ENCODE assay signal across 16 cellular contexts in genomic region chr4:147492761-147493160, GRCh38. TPM values are rescaled to one million over a fixed set of nuclear protein-coding genes. Genes with fewer than 3 reads are reported as not detected.
DNase-seq lines count a peak whose midpoint lies in the region; ATAC-seq, FAIRE-seq and TF ChIP-seq lines count a peak whose summit lies in the region.
"Had no signal": no experiment of that assay in that cellular context is flagged by ENCODE, and none has a peak within 500 bp of the region (broad histone marks: within the 10 kb centered on the region; RNA-seq: fewer than 3 reads in every experiment).

No MANE protein-coding gene starts in this region.

- no peak overlapping the region for H3K27ac Mint-ChIP-seq in astrocyte (ENCODE audit: unreplicated experiment)
- H3K27ac Mint-ChIP-seq: CD8-positive, alpha-beta memory T cell had no signal

- intact Hi-C loops in left ventricle myocardium inferior (cut with micrococcal nuclease), result no loop called here
- intact Hi-C loops in gastrocnemius medialis (cut with DNase I; ENCODE audit: low total_unique reads), result no loop called here

- no peaks in the 10 kb centered on the region for H3K36me3 ChIP-seq in astrocyte (ENCODE audit: insufficient read depth, low read length)
- no peaks in the 10 kb centered on the region for H3K36me3 ChIP-seq in left ventricle myocardium inferior
- H3K36me3 ChIP-seq in gastrocnemius medialis, result no peaks in the 10 kb centered on the region
- H3K36me3 ChIP-seq: left lung had no signal

- FAIRE-seq in astrocyte (lab: Jason Lieb, UNC), result no peak
- FAIRE-seq: HTR-8/SVneo had no signal

- no peak overlapping the region for H3K4me3 ChIP-seq in GM12865 (ENCODE audit: low read depth, low read length)
- no peak overlapping the region for H3K4me3 ChIP-seq in astrocyte (ENCODE audit: insufficient read depth, low read depth, low read length)
- peak overlapping the region; percentile 5 for H3K4me3 ChIP-seq in left ventricle myocardium inferior
- H3K4me3 ChIP-seq in gastrocnemius medialis, result no peak overlapping the region
- H3K4me3 ChIP-seq: left lung had no signal

- H3K27me3 ChIP-seq in astrocyte (ENCODE audit: insufficient read depth, low read length) (no peaks in the 10 kb centered on the region), left ventricle myocardium inferior (ENCODE audit: low read depth) (no peaks in the 10 kb centered on the region), gastrocnemius medialis (no peaks in the 10 kb centered on the region)
- H3K27me3 ChIP-seq: left lung had no signal

- H4K20me1 ChIP-seq in astrocyte (ENCODE audit: insufficient read depth, low read length), result no peaks in the 10 kb centered on the region

- H3K9me3 ChIP-seq in astrocyte (ENCODE audit: insufficient read depth, low read depth, low read length) (no peaks in the 10 kb centered on the region), left ventricle myocardium inferior (replicated peaks) (no peaks in the 10 kb centered on the region), gastrocnemius medialis (no peaks in the 10 kb centered on the region)
- H3K9me3 ChIP-seq: left lung had no signal

- H3K4me1 Mint-ChIP-seq in astrocyte (ENCODE audit: low read depth, unreplicated experiment), result peaks cover 24% of the 10 kb centered on the region
- H3K4me1 Mint-ChIP-seq: CD8-positive, alpha-beta memory T cell had no signal

- H2AFZ ChIP-seq in astrocyte (ENCODE audit: low read depth, low read length), result peak overlapping the region; percentile 32

- in situ Hi-C loops in gastrocnemius medialis (cut with MboI; ENCODE audit: low sequenced_read_pairs in 4 of 4), result no loop called here

- no peaks in the 10 kb centered on the region for H3K36me3 Mint-ChIP-seq in astrocyte (ENCODE audit: low read depth, unreplicated experiment)
- H3K36me3 Mint-ChIP-seq: CD8-positive, alpha-beta memory T cell had no signal

- peak; percentile 77 for DNase-seq in GM12865 (ENCODE audit: low read depth)
- DNase-seq in astrocyte (ENCODE audit: low read depth), result peak; percentile 86
- peak; percentile 33 for DNase-seq in left ventricle myocardium inferior
- DNase-seq in gastrocnemius medialis, result no peak
- DNase-seq in NCI-H2227 (lab: John Stamatoyannopoulos, UW; ENCODE audit: unreplicated experiment), result no peak
- DNase-seq: activated CD4-positive, alpha-beta T cell treated with anti-CD3 and anti-CD28 coated beads for 48 hours; CD8-positive, alpha-beta memory T cell; central memory CD4-positive, alpha-beta T cell; left lung; NCI-H146; nucleus accumbens; stimulated activated naive CD4-positive, alpha-beta T cell had no signal

- peaks cover 1% of the 10 kb centered on the region for H3K27me3 Mint-ChIP-seq in astrocyte (ENCODE audit: low read depth, unreplicated experiment)

- H3K27ac ChIP-seq in astrocyte (ENCODE audit: low read depth, low read length) (peak overlapping the region; percentile 84), left ventricle myocardium inferior (replicated peaks) (peak overlapping the region; percentile 65), gastrocnemius medialis (peak overlapping the region in 3 of 4 donors; percentile 29 to 64 (median 55))

- H3K4me1 ChIP-seq in astrocyte (ENCODE audit: insufficient read depth, low read length), result peaks cover 26% of the 10 kb centered on the region
- H3K4me1 ChIP-seq in left ventricle myocardium inferior, result peaks cover 30% of the 10 kb centered on the region
- no peaks in the 10 kb centered on the region for H3K4me1 ChIP-seq in gastrocnemius medialis

- peaks cover 4% of the 10 kb centered on the region for H3K9me3 Mint-ChIP-seq in astrocyte (ENCODE audit: unreplicated experiment)

- TF ChIP-seq POLR2A in gastrocnemius medialis (IDR thresholded peaks at IDR 0.05), result no peak

- H3K9ac ChIP-seq in astrocyte (ENCODE audit: low read length), result peak overlapping the region; percentile 66

- peak; percentile 53 to 56 for ATAC-seq in gastrocnemius medialis
- ATAC-seq in esophagus mucosa, result no peak
- no peak for ATAC-seq in GM21423 (IDR thresholded peaks at IDR 0.05; ENCODE audit: unreplicated experiment)
- no peak for ATAC-seq in GM19035 (IDR thresholded peaks at IDR 0.05; ENCODE audit: unreplicated experiment)
- ATAC-seq: left lung had no signal

- H3K79me2 ChIP-seq in astrocyte (ENCODE audit: insufficient read depth, low read length), result peaks cover 52% of the 10 kb centered on the region

- no peak for TF ChIP-seq CTCF in GM12865 (IDR thresholded peaks at IDR 0.05; ENCODE audit: insufficient read depth, low read depth, low read length, missing control alignments)
- TF ChIP-seq CTCF in astrocyte (IDR thresholded peaks at IDR 0.05; ENCODE audit: insufficient read depth, low read depth, low read length), result no peak
- no peak for TF ChIP-seq CTCF in left ventricle myocardium inferior (IDR thresholded peaks at IDR 0.05; ENCODE audit: borderline replicate concordance)
- no peak for TF ChIP-seq CTCF in gastrocnemius medialis (IDR thresholded peaks at IDR 0.05 in 4 of 5, conservative IDR thresholded peaks at IDR 0.05 in 1 of 5)

- peak overlapping the region; percentile 66 for H3K4me2 ChIP-seq in astrocyte (ENCODE audit: low read length)

- H3K4me3 Mint-ChIP-seq in astrocyte (ENCODE audit: unreplicated experiment), result no peak overlapping the region
- H3K4me3 Mint-ChIP-seq: CD8-positive, alpha-beta memory T cell had no signal

RNA-seq across cellular contexts. Expression of gene EDNRA, which starts 11.9 kb away (rescaled TPM):
- total RNA-seq in astrocyte (6.4 and 9.3 TPM in 2 replicates), left ventricle myocardium inferior (10.0 TPM), gastrocnemius medialis (1 to 10 TPM; 1.4 to 8.4 (median 2.6) TPM), esophagus mucosa (5.5 TPM)
- total RNA-seq: CD8-positive, alpha-beta memory T cell had no signal

Comparison
In these comparisons a context has a peak if more than half of its experiments do, and no peak if none do; other contexts are left out.
1. DNase-seq: peak in GM12865 (single experiment), astrocyte (single experiment) and left ventricle myocardium inferior (single experiment); none in gastrocnemius medialis (0 of 2) and NCI-H2227 (single experiment).
2. ATAC-seq: peak in gastrocnemius medialis (2 of 2); none in esophagus mucosa (single experiment), GM21423 (single experiment) and GM19035 (single experiment).
3. Peak in every context shown above with its lines, with median percentiles within 50 percentile points of each other: H3K27ac ChIP-seq.